Comparison of ENCODE assay signal across 8 cellular contexts in genomic region chr22:50305658-50306566, GRCh38. TPM values are rescaled to one million over a fixed set of nuclear protein-coding genes. Genes with fewer than 3 reads are reported as not detected.
DNase-seq lines count a peak whose midpoint lies in the region; ATAC-seq and TF ChIP-seq lines count a peak whose summit lies in the region.

No MANE protein-coding gene starts in this region.

- H3K36me3 ChIP-seq in rectal smooth muscle tissue (ENCODE audit: control insufficient read depth, insufficient read depth, low read length): no peaks in the 10 kb centered on the region

- H3K9ac ChIP-seq in rectal smooth muscle tissue (ENCODE audit: low read length): peak overlapping the region; percentile 64

- in situ Hi-C loops in astrocyte of the spinal cord (cut with HindIII; ENCODE audit: low sequenced_read_pairs): no loop called here

- ATAC-seq in HG03175 (IDR thresholded peaks at IDR 0.05; ENCODE audit: unreplicated experiment): no peak

- intact Hi-C loops in Calu3 (cut with micrococcal nuclease; ENCODE audit: unreplicated experiment): no loop called here

- TF ChIP-seq CTCF in Calu3 (IDR thresholded peaks at IDR 0.05; ENCODE audit: unreplicated experiment) (no peak), astrocyte of the spinal cord (IDR thresholded peaks at IDR 0.05; ENCODE audit: low read depth, low read length) (no peak)

- peaks cover 43% of the 10 kb centered on the region for H3K4me1 ChIP-seq in rectal smooth muscle tissue (ENCODE audit: control insufficient read depth, insufficient read depth, low read length)

- peaks cover 51% of the 10 kb centered on the region for H3K4me1 Mint-ChIP-seq in Calu3 (ENCODE audit: low read depth, unreplicated experiment)

- peak overlapping the region; percentile 78 for H3K4me3 ChIP-seq in astrocyte of the spinal cord (ENCODE audit: low read depth, low read length)
- H3K4me3 ChIP-seq in rectal smooth muscle tissue (ENCODE audit: low read length): peak overlapping the region; percentile 84

- no peaks in the 10 kb centered on the region for H3K27me3 Mint-ChIP-seq in Calu3 (ENCODE audit: unreplicated experiment)

- DNase-seq in Calu3: peak; percentile 88
- DNase-seq in HCEC 1CT: peak; percentile 86
- DNase-seq in NCI-H748 treated with DMSO at 0.1 percent for 48 hours (lab: John Stamatoyannopoulos, UW): peak; percentile 28
- DNase-seq in astrocyte of the spinal cord (ENCODE audit: low read depth, low spot score): peak; percentile 89
- DNase-seq in hepatic stellate cell (ENCODE audit: low spot score): peak; percentile 99
- no peak for DNase-seq in activated CD4-positive, CD25-positive, alpha-beta regulatory T cell (lab: John Stamatoyannopoulos, UW)

- CTCF ChIA-PET in Calu3 (lab: Charles Lee): interaction anchor here (0.6 to 3.9 kb wide), 8 partner anchors 12 to 43 kb away, joined by 3 to 26 read pairs (median 4); no protein-coding TSS in a partner anchor

- peak overlapping the region; percentile 84 for H3K27ac Mint-ChIP-seq in Calu3 (ENCODE audit: unreplicated experiment)

- BruUV-seq in Calu3 (replicated peaks; lab: Mats Ljungman, UMichigan): TSS peak; percentile 83

- peak overlapping the region; percentile 67 for H3K4me3 Mint-ChIP-seq in Calu3 (ENCODE audit: low read depth, unreplicated experiment)

- peaks cover 73% of the 10 kb centered on the region for H3K36me3 Mint-ChIP-seq in Calu3 (ENCODE audit: insufficient read depth, unreplicated experiment)

- H3K27ac ChIP-seq in rectal smooth muscle tissue (ENCODE audit: low read depth, low read length): peak overlapping the region; percentile 94

- no peaks in the 10 kb centered on the region for H3K9me3 Mint-ChIP-seq in Calu3 (ENCODE audit: low read depth, unreplicated experiment)

- no peaks in the 10 kb centered on the region for H3K27me3 ChIP-seq in rectal smooth muscle tissue (ENCODE audit: control insufficient read depth, insufficient read depth, low read length)

RNA-seq across cellular contexts. Expression of gene PLXNB2, which starts 1.5 kb away (rescaled TPM):
- 298 and 337 TPM in 2 replicates for total RNA-seq in Calu3 (2022)

RNA-seq across cellular contexts. Expression of gene DENND6B, which starts 20.9 kb away (rescaled TPM):
- total RNA-seq in Calu3 (2022): 13.2 and 19.0 TPM in 2 replicates

RNA-seq across cellular contexts. Expression of gene MAPK11, which starts 35.7 kb away (rescaled TPM):
- total RNA-seq in Calu3 (2022): 14.3 and 23.7 TPM in 2 replicates

RNA-seq across cellular contexts. Expression of gene PPP6R2, which starts 37.2 kb away (rescaled TPM):
- 47.1 and 50.0 TPM in 2 replicates for total RNA-seq in Calu3 (2022)

RNA-seq across cellular contexts. Expression of gene MAPK12, which starts 44.4 kb away (rescaled TPM):
- total RNA-seq in Calu3 (2022): 21.1 and 27.5 TPM in 2 replicates

Comparison
In these comparisons a context has a peak if more than half of its experiments do, and no peak if none do; other contexts are left out.
1. DNase-seq: peak in Calu3 (single experiment), HCEC 1CT (single experiment), NCI-H748 treated with DMSO at 0.1 percent for 48 hours (single experiment), astrocyte of the spinal cord (single experiment) and hepatic stellate cell (single experiment); none in activated CD4-positive, CD25-positive, alpha-beta regulatory T cell (0 of 4).